21 cellular contexts compared by ENCODE assay signal in the genomic region with DNA sequence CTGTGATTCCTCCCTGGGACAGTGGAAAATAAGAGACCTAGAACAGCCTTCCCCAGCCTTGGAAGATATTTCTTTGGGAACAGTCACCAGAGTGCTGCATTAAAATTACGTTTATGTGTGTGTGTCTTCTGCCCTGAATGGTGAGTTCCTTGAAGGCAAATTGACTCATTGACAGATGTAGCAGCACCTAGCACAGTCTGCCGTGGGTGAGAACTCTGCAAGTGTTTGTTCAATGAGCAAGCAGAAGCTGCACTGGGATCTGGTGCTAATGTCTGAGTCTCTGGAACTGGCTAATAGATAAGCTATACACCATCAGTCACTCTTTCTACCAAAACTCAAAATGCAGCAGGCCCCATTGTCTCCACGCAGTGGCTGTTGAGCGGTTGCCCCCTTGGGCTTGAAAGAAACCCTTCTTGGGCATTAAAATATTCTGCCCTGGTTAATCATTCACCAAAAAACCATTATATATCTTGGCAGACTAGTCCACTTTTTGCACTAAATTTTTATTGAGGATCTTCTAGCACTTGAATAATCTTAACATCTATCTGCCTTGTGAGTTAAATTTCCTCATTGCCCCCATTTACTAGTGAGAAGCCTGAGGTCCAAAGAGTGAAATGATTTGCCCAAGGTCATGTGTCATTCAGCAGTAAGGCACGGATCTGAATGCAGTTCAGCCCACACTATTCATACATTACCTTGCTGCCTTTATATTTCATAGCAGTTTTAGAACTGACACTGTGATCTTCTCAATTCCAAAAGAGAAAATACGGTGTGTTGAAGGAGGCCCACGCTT.
DNase-seq lines count a peak whose midpoint lies in the region; ATAC-seq and TF ChIP-seq lines count a peak whose summit lies in the region.
"Had no signal": no experiment of that assay in that cellular context is flagged by ENCODE, and none has a peak within 500 bp of the region (broad histone marks: within the 10 kb centered on the region; RNA-seq: fewer than 3 reads in every experiment).

No MANE protein-coding gene starts in this region.

- H3K27me3 ChIP-seq in BLaER1 (peaks cover 12% of the 10 kb centered on the region), Karpas-422 (ENCODE audit: low read length) (no peaks in the 10 kb centered on the region), foreskin keratinocyte (no peaks in the 10 kb centered on the region)
- H3K27me3 ChIP-seq: MG63 had no signal

- H3K27ac ChIP-seq in BLaER1 = no peak overlapping the region
- no peak overlapping the region for H3K27ac ChIP-seq in Karpas-422 (ENCODE audit: low read length)
- no peak overlapping the region for H3K27ac ChIP-seq in foreskin keratinocyte

- H4K20me1 ChIP-seq in BLaER1 (peaks cover 18% of the 10 kb centered on the region; the same call in 1 of the 2 replicates), Karpas-422 (ENCODE audit: insufficient read depth, low read depth, low read length) (peaks cover 3% of the 10 kb centered on the region; the same call in 1 of the 2 replicates)

- no peak overlapping the region for H2AFZ ChIP-seq in Karpas-422 (ENCODE audit: low read length)

- no peaks in the 10 kb centered on the region for H3K9me2 ChIP-seq in Karpas-422 (replicated peaks; ENCODE audit: insufficient read depth, low read length)
- H3K9me2 ChIP-seq: SK-N-SH had no signal

- intact Hi-C loops in mucosa of descending colon (cut with DNase I, micrococcal nuclease) (no loop called here), lower leg skin (cut with DNase I; ENCODE audit: low total_unique reads) (no loop called here)

- TF ChIP-seq CTCF in foreskin keratinocyte (conservative IDR thresholded peaks at IDR 0.05) = no peak
- TF ChIP-seq CTCF in mucosa of descending colon (IDR thresholded peaks at IDR 0.05) = no peak
- no peak for TF ChIP-seq CTCF in lower leg skin (IDR thresholded peaks at IDR 0.05)

- TF ChIP-seq POLR2A in lower leg skin (IDR thresholded peaks at IDR 0.05) = no peak

- ATAC-seq in foreskin keratinocyte (peak; percentile 51), mucosa of descending colon (peak; percentile 76), HG03039 (IDR thresholded peaks at IDR 0.05; ENCODE audit: unreplicated experiment) (no peak)
- ATAC-seq: Panc1 had no signal

- DNase-seq in Karpas-422 (no peak), foreskin keratinocyte (peak in 1 of 2 donors; percentile 63), mucosa of descending colon (no peak), SKM-1 (lab: John Stamatoyannopoulos, UW; ENCODE audit: unreplicated experiment) (no peak), lower leg skin (ENCODE audit: low spot score in 2 of 2) (no peak)
- DNase-seq: C1 segment of cervical spinal cord; Calu3; CD8-positive, alpha-beta memory T cell; DMS153; GDM1; Kasumi-1; MG63; NCI-H1417 treated with DMSO at 0.1 percent for 48 hours; NCI-H187; NCI-H510A; NK-92 treated with Interleukin-12 subunit alpha and Interleukin-12 subunit beta, amount 100 ng/mL, for 24 hours; SIG-M5; SK-N-SH had no signal

- no peak overlapping the region for H3K4me3 ChIP-seq in BLaER1
- peak overlapping the region; percentile 20; the same call in 1 of the 2 replicates for H3K4me3 ChIP-seq in Karpas-422 (ENCODE audit: low read length)
- H3K4me3 ChIP-seq in mucosa of descending colon = no peak overlapping the region
- no peak overlapping the region for H3K4me3 ChIP-seq in lower leg skin (ENCODE audit: low read depth, poor library complexity, severe bottlenecking)
- H3K4me3 ChIP-seq: MG63 had no signal

- no peaks in the 10 kb centered on the region for H3K36me3 ChIP-seq in BLaER1
- H3K36me3 ChIP-seq in Karpas-422 (ENCODE audit: insufficient read depth, low read length) = no peaks in the 10 kb centered on the region
- H3K36me3 ChIP-seq in mucosa of descending colon (ENCODE audit: low read depth) = no peaks in the 10 kb centered on the region
- H3K36me3 ChIP-seq: MG63 had no signal

- 84 to 89% methylated on average over 7 of the region's 7 CpGs for WGBS in lower leg skin, 2 donors

- H3K4me1 ChIP-seq in BLaER1 (peaks cover 24% of the 10 kb centered on the region), Karpas-422 (ENCODE audit: low read length) (peaks cover 39% of the 10 kb centered on the region), foreskin keratinocyte (no peaks in the 10 kb centered on the region), mucosa of descending colon (ENCODE audit: low read depth) (peaks cover 3% of the 10 kb centered on the region)

- H3K9ac ChIP-seq in BLaER1 (no peak overlapping the region), Karpas-422 (ENCODE audit: low read length) (no peak overlapping the region)
- H3K9ac ChIP-seq: SK-N-SH had no signal

- H3K4me2 ChIP-seq in BLaER1 = peak overlapping the region; percentile 77
- peak overlapping the region; percentile 63 for H3K4me2 ChIP-seq in Karpas-422 (ENCODE audit: low read depth, low read length, poor library complexity, severe bottlenecking)
- H3K4me2 ChIP-seq: SK-N-SH had no signal

- no peaks in the 10 kb centered on the region for H3K79me2 ChIP-seq in Karpas-422 (ENCODE audit: low read length)

- H3K9me3 ChIP-seq in BLaER1 (no peaks in the 10 kb centered on the region), Karpas-422 (ENCODE audit: low read length) (no peaks in the 10 kb centered on the region), mucosa of descending colon (no peaks in the 10 kb centered on the region)
- H3K9me3 ChIP-seq: MG63, SK-N-SH had no signal
